Comparison of ENCODE assay signal across 8 cellular contexts in the genomic region with DNA sequence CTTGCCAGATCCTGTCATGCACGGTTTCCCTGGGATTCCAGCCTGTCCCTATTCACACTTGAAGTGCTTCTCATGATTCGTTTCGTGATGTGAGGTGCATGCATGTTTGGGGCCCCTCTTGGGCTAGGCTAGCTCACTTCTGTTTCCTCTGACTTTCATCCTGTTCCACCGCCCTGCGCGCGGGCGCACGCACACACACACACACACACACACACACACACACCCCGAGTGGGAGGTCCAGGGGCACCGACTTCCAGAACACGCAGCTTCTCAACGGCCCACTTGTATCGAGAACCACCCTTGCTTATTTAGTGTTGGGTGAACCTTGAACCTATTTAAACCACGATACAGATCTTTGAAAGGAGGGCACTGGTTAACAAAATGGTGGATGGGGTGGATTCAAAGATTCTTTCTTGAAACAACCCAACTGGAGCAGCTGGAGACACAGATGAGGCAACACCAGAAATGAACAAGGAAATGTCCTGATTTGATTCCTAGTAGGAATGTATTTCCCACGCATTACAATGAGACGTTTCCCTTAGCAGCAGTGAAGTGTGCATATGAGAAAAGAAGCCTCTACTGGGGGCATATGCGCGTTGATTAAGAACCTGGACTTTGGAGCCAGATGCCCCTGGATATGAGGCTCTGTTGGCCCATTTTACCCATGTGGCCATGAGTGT. TPM values are rescaled to one million over a fixed set of nuclear protein-coding genes. Genes with fewer than 3 reads are reported as not detected.
A peak's percentile ranks its signal among the peaks of the same experiment; 100 is the strongest.
DNase-seq lines count a peak whose midpoint lies in the region; ATAC-seq and TF ChIP-seq lines count a peak whose summit lies in the region.

No MANE protein-coding gene starts in this region.

- no peak overlapping the region for H3K4me3 ChIP-seq in body of pancreas

- TF ChIP-seq CTCF in natural killer cell (IDR thresholded peaks at IDR 0.05) (no peak), nephron progenitor cell (IDR thresholded peaks at IDR 0.05) (no peak), body of pancreas (IDR thresholded peaks at IDR 0.05) (no peak)

- no peaks in the 10 kb centered on the region for H3K9me3 Mint-ChIP-seq in natural killer cell treated with Interleukin-12 subunit alpha and Interleukin-12 subunit beta and Interleukin-15 and Interleukin-18, amount 100 ng/mL, for 72 hours
- H3K9me3 Mint-ChIP-seq in natural killer cell (no peaks in the 10 kb centered on the region), nephron progenitor cell (peaks cover 3% of the 10 kb centered on the region)
- no peaks in the 10 kb centered on the region for H3K9me3 Mint-ChIP-seq in activated naive CD4-positive, alpha-beta T cell treated with anti-CD3 and anti-CD28 coated beads, Interleukin-2, amount 50 U/mL, for 24 hours

- H3K4me1 ChIP-seq in body of pancreas: peaks cover 6% of the 10 kb centered on the region

- no peaks in the 10 kb centered on the region for H3K36me3 Mint-ChIP-seq in natural killer cell treated with Interleukin-12 subunit alpha and Interleukin-12 subunit beta and Interleukin-15 and Interleukin-18, amount 100 ng/mL, for 72 hours
- H3K36me3 Mint-ChIP-seq in natural killer cell (no peaks in the 10 kb centered on the region), nephron progenitor cell (ENCODE audit: low read depth) (peaks cover 11% of the 10 kb centered on the region)
- peaks cover 5% of the 10 kb centered on the region for H3K36me3 Mint-ChIP-seq in activated naive CD4-positive, alpha-beta T cell treated with anti-CD3 and anti-CD28 coated beads, Interleukin-2, amount 50 U/mL, for 24 hours

- H3K9me3 ChIP-seq in body of pancreas: no peaks in the 10 kb centered on the region

- H3K4me1 Mint-ChIP-seq in natural killer cell treated with Interleukin-12 subunit alpha and Interleukin-12 subunit beta and Interleukin-15 and Interleukin-18, amount 100 ng/mL, for 72 hours (ENCODE audit: low read depth in 2 of 2): peaks cover 56 to 73% of the 10 kb centered on the region in 2 donors
- H3K4me1 Mint-ChIP-seq in natural killer cell: peaks cover 50 to 64% of the 10 kb centered on the region in 2 donors
- H3K4me1 Mint-ChIP-seq in activated naive CD4-positive, alpha-beta T cell treated with anti-CD3 and anti-CD28 coated beads, Interleukin-2, amount 50 U/mL, for 24 hours: peaks cover 99% of the 10 kb centered on the region
- H3K4me1 Mint-ChIP-seq in nephron progenitor cell: peaks cover 78% of the 10 kb centered on the region

- H3K36me3 ChIP-seq in body of pancreas (replicated peaks in 1 of 2; ENCODE audit: insufficient read depth in 1 of 2, low read depth in 2 of 2): no peaks in the 10 kb centered on the region

- no peak for TF ChIP-seq POLR2A in body of pancreas (IDR thresholded peaks at IDR 0.05)

- peak overlapping the region in 1 of 4 donors; percentile 4 for H3K27ac ChIP-seq in body of pancreas

- H3K27me3 Mint-ChIP-seq in natural killer cell treated with Interleukin-12 subunit alpha and Interleukin-12 subunit beta and Interleukin-15 and Interleukin-18, amount 100 ng/mL, for 72 hours: no peaks in the 10 kb centered on the region
- H3K27me3 Mint-ChIP-seq in natural killer cell (ENCODE audit: low read depth in 2 of 2) (no peaks in the 10 kb centered on the region), nephron progenitor cell (ENCODE audit: low read depth, poor library complexity) (peaks cover 8% of the 10 kb centered on the region)
- no peaks in the 10 kb centered on the region for H3K27me3 Mint-ChIP-seq in activated naive CD4-positive, alpha-beta T cell treated with anti-CD3 and anti-CD28 coated beads, Interleukin-2, amount 50 U/mL, for 24 hours

- no peak for ATAC-seq in natural killer cell treated with Interleukin-12 subunit alpha and Interleukin-12 subunit beta and Interleukin-15 and Interleukin-18, amount 100 ng/mL, for 72 hours
- ATAC-seq in natural killer cell (no peak), body of pancreas (no peak)

- H3K27me3 ChIP-seq in body of pancreas: no peaks in the 10 kb centered on the region

- peak overlapping the region; percentile 25 to 65 for H3K27ac Mint-ChIP-seq in natural killer cell treated with Interleukin-12 subunit alpha and Interleukin-12 subunit beta and Interleukin-15 and Interleukin-18, amount 100 ng/mL, for 72 hours
- H3K27ac Mint-ChIP-seq in natural killer cell: peak overlapping the region in 1 of 2 donors; percentile 53
- H3K27ac Mint-ChIP-seq in activated naive CD4-positive, alpha-beta T cell treated with anti-CD3 and anti-CD28 coated beads, Interleukin-2, amount 50 U/mL, for 24 hours: peak overlapping the region; percentile 97
- peak overlapping the region; percentile 91 for H3K27ac Mint-ChIP-seq in nephron progenitor cell

- 62 to 75% methylated on average over 19 of the region's 19 CpGs for WGBS in body of pancreas, 2 donors

- peak overlapping the region; percentile 38 for H3K4me3 Mint-ChIP-seq in natural killer cell treated with Interleukin-12 subunit alpha and Interleukin-12 subunit beta and Interleukin-15 and Interleukin-18, amount 100 ng/mL, for 72 hours
- H3K4me3 Mint-ChIP-seq in natural killer cell (no peak overlapping the region), nephron progenitor cell (peak overlapping the region; percentile 35)
- peak overlapping the region; percentile 62 for H3K4me3 Mint-ChIP-seq in activated naive CD4-positive, alpha-beta T cell treated with anti-CD3 and anti-CD28 coated beads, Interleukin-2, amount 50 U/mL, for 24 hours

- no peak for DNase-seq in natural killer cell treated with Interleukin-12 subunit alpha and Interleukin-12 subunit beta and Interleukin-15 and Interleukin-18, amount 100 ng/mL, for 72 hours (ENCODE audit: low spot score)
- DNase-seq in natural killer cell (no peak), nephron progenitor cell (no peak), DMS53 (lab: John Stamatoyannopoulos, UW) (no peak), A172 (ENCODE audit: low spot score) (no peak), SK-N-DZ (ENCODE audit: low spot score) (no peak), body of pancreas (no peak)

- intact Hi-C loops in natural killer cell (cut with micrococcal nuclease) (loop anchor here (10.0 kb wide), 1 partner anchor 86 kb away; no protein-coding TSS in a partner anchor), body of pancreas (cut with DNase I) (no loop called here)

RNA-seq across cellular contexts. Expression of a gene that starts 16.3 kb away (rescaled TPM):
- 10 to 100 TPM; 16.0 to 21.6 TPM for total RNA-seq in natural killer cell treated with Interleukin-12 subunit alpha and Interleukin-12 subunit beta and Interleukin-15 and Interleukin-18, amount 100 ng/mL, for 72 hours
- total RNA-seq in natural killer cell: 10 to 100 TPM; 17.8 to 28.8 (median 20.9) TPM
- total RNA-seq in A172 (2014; rRNA removed; shearing (Covaris generic)): 30.9 TPM in 2 replicates
- 4.8 and 5.1 TPM in 2 replicates for polyA plus RNA-seq in SK-N-DZ (2014; cell fraction: cytosol; rRNA removed)
- 3.1 and 4.1 TPM in 2 replicates for polyA plus RNA-seq in SK-N-DZ (2014; cell fraction: nucleus; rRNA removed)
- total RNA-seq in body of pancreas: 1 to 10 TPM; 4.9 to 8.0 TPM
